ENCODE assay signal across 25 cellular contexts in the genomic region with DNA sequence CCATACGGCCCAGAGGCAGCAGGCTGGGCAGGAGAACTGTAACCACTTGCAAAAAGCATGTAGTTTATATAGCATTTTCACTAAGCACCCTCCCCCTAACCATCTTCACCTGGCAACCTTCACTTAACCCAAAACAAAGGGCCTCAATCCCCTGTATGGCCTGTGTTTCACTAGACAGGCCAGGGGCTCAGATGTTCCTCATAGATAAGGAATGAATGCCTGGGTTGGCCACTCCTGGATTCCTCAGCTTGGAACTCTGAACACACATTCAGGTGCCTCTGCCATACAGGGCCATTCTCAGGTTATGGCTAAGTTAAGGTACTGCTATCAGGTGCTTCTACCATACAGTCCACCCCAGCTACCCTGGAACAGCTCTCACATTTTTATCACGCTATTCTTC.
"Had no signal": no experiment of that assay in that cellular context is flagged by ENCODE, and none has a peak within 500 bp of the region (broad histone marks: within the 10 kb centered on the region; RNA-seq: fewer than 3 reads in every experiment).

No MANE protein-coding gene starts in this region.

- H3K27me3 ChIP-seq: esophagus muscularis mucosa, foreskin keratinocyte, gastroesophageal sphincter, heart right ventricle, left lung, neutrophil, pancreas, right atrium auricular region, testis, tibial nerve, upper lobe of right lung, uterus had no signal

- H3K4me2 ChIP-seq: smooth muscle cell had no signal

- H3K36me3 ChIP-seq: esophagus muscularis mucosa, gastroesophageal sphincter, heart right ventricle, left lung, neutrophil, pancreas, right atrium auricular region, tibial nerve, upper lobe of right lung, uterus had no signal

- H3K9me3 ChIP-seq: esophagus muscularis mucosa, gastroesophageal sphincter, heart right ventricle, left lung, neutrophil, pancreas, right atrium auricular region, testis, tibial nerve, upper lobe of right lung, uterus had no signal

- FAIRE-seq: endothelial cell of umbilical vein, kidney, pancreas had no signal

- DNase-seq: dermis blood vessel endothelial cell; effector memory CD4-positive, alpha-beta T cell; foreskin keratinocyte; heart right ventricle; hypothalamus; kidney; left lung; pancreas; stimulated activated CD4-positive, alpha-beta T cell treated with anti-CD3 and anti-CD28 coated beads, Interleukin-12 subunit alpha, Interleukin-12 subunit beta, amount 100 ng/mL, for 4 hours; stimulated activated CD4-positive, alpha-beta T cell treated with anti-CD3 and anti-CD28 coated beads, Interleukin-1b, Interleukin-23, amount 100 ng/mL, for 48 hours; stimulated activated CD4-positive, alpha-beta T cell treated with anti-CD3 and anti-CD28 coated beads, Interleukin-4, amount 100 ng/mL, for 1 hour; stimulated activated CD8-positive, alpha-beta memory T cell treated with anti-CD3 and anti-CD28 coated beads, Interleukin-4, amount 100 ng/mL, for 48 hours; stimulated activated naive CD4-positive, alpha-beta T cell; substantia nigra; testis; uterus had no signal

- H3K4me3 ChIP-seq: coronary artery, esophagus muscularis mucosa, gastroesophageal sphincter, heart right ventricle, left lung, pancreas, right atrium auricular region, smooth muscle cell, testis, tibial nerve, upper lobe of right lung, uterus had no signal

- H3K4me1 ChIP-seq: esophagus muscularis mucosa, gastroesophageal sphincter, heart right ventricle, left lung, pancreas, right atrium auricular region, testis, tibial nerve, upper lobe of right lung, uterus had no signal

- H3K27ac ChIP-seq: coronary artery, esophagus muscularis mucosa, foreskin keratinocyte, gastroesophageal sphincter, heart right ventricle, left lung, neutrophil, pancreas, right atrium auricular region, testis, tibial nerve, upper lobe of right lung, uterus had no signal
